Comparison of ENCODE assay signal across 1 cellular context in genomic region chr15:39602143-39602542, GRCh38.
TF ChIP-seq lines count a peak whose summit lies in the region.

No MANE protein-coding gene starts in this region.

TF ChIP-seq in SK-N-SH treated with all-trans-retinoic acid at 6 μM for 48 hours, 23 proteins besides CTCF, POLR2A, EP300 and RAD21 (continued from another document):
- TF ChIP-seq TSHZ2 (CRISPR knock-in tag; IDR thresholded peaks at IDR 0.05): no peak
- TF ChIP-seq GLIS3 (CRISPR knock-in tag; IDR thresholded peaks at IDR 0.05): no peak
- no peak for TF ChIP-seq TCF4 (CRISPR knock-in tag; IDR thresholded peaks at IDR 0.05; ENCODE audit: borderline replicate concordance)
- TF ChIP-seq ZNF70 (CRISPR knock-in tag; IDR thresholded peaks at IDR 0.05): no peak
- no peak for TF ChIP-seq CSRNP3 (CRISPR knock-in tag; IDR thresholded peaks at IDR 0.05)
- TF ChIP-seq OSR1 (CRISPR knock-in tag; IDR thresholded peaks at IDR 0.05): no peak
